Comparison of ENCODE assay signal across 14 cellular contexts in genomic region chr5:113378486-113378885, GRCh38. TPM values are rescaled to one million over a fixed set of nuclear protein-coding genes. Genes with fewer than 3 reads are reported as not detected.
DNase-seq lines count a peak whose midpoint lies in the region; ATAC-seq and TF ChIP-seq lines count a peak whose summit lies in the region.
"Had no signal": no experiment of that assay in that cellular context is flagged by ENCODE, and none has a peak within 500 bp of the region (broad histone marks: within the 10 kb centered on the region; RNA-seq: fewer than 3 reads in every experiment).

No MANE protein-coding gene starts in this region.

- H2AK5ac ChIP-seq in IMR-90 (ENCODE audit: low read depth, low read length) (no peak overlapping the region), trophoblast cell (ENCODE audit: low read length) (no peak overlapping the region)

- H2BK15ac ChIP-seq in IMR-90 (ENCODE audit: low read depth, low read length) = no peak overlapping the region

- peaks cover 47% of the 10 kb centered on the region for H3K4me1 Mint-ChIP-seq in activated naive CD8-positive, alpha-beta T cell (ENCODE audit: low read depth)
- H3K4me1 Mint-ChIP-seq in activated naive CD8-positive, alpha-beta T cell treated with anti-CD3 and anti-CD28 coated beads, Interleukin-2, amount 50 U/mL, for 24 hours = peaks cover 26% of the 10 kb centered on the region

- no peak overlapping the region for H3K18ac ChIP-seq in IMR-90 (ENCODE audit: low read depth, low read length)
- H3K18ac ChIP-seq in trophoblast cell (ENCODE audit: low read length) = no peak overlapping the region

- in situ Hi-C loops in IMR-90 (cut with MboI; ENCODE audit: low sequenced_read_pairs) = loop anchor here (10.0 kb wide), 1 partner anchor 226 kb away; no protein-coding TSS in a partner anchor

- H2AK9ac ChIP-seq in IMR-90 (replicated peaks; ENCODE audit: low read depth, low read length, poor library complexity) = no peak overlapping the region

- H2BK5ac ChIP-seq in IMR-90 (ENCODE audit: low read depth, low read length, poor library complexity, severe bottlenecking) (no peak overlapping the region), trophoblast cell (ENCODE audit: low read depth, low read length, poor library complexity) (no peak overlapping the region)

- H3K4me3 ChIP-seq in IMR-90 (ENCODE audit: insufficient read depth, low read depth, low read length) (no peak overlapping the region), trophoblast cell (ENCODE audit: low read depth, low read length) (no peak overlapping the region)
- H3K4me3 ChIP-seq in effector memory CD4-positive, alpha-beta T cell (ENCODE audit: insufficient read depth, low read depth, low read length, poor library complexity, severe bottlenecking) = peak overlapping the region; percentile 12
- H3K4me3 ChIP-seq: dorsolateral prefrontal cortex, esophagus muscularis mucosa had no signal

- H3K27me3 Mint-ChIP-seq in activated naive CD8-positive, alpha-beta T cell = peaks cover 13% of the 10 kb centered on the region
- peaks cover 11% of the 10 kb centered on the region for H3K27me3 Mint-ChIP-seq in activated naive CD8-positive, alpha-beta T cell treated with anti-CD3 and anti-CD28 coated beads, Interleukin-2, amount 50 U/mL, for 24 hours

- no peak overlapping the region for H2BK120ac ChIP-seq in IMR-90 (ENCODE audit: low read depth, low read length)
- no peak overlapping the region for H2BK120ac ChIP-seq in trophoblast cell (ENCODE audit: insufficient read depth, low read length, poor library complexity)

- POLR2A ChIA-PET in IMR-90 (lab: Charles Lee; ENCODE audit: unreplicated experiment) = no interaction called here

- H2AFZ ChIP-seq in IMR-90 (replicated peaks; ENCODE audit: low read length, poor library complexity) = no peak overlapping the region
- no peak overlapping the region for H2AFZ ChIP-seq in trophoblast cell (ENCODE audit: insufficient read depth, low read length, poor library complexity)

- H3K4me2 ChIP-seq in IMR-90 (ENCODE audit: low read depth, low read length) (no peak overlapping the region; the same call in 1 of the 2 replicates), trophoblast cell (ENCODE audit: low read length) (no peak overlapping the region)

- H3K14ac ChIP-seq in IMR-90 (replicated peaks; ENCODE audit: low read depth, low read length) (no peak overlapping the region), trophoblast cell (ENCODE audit: low read length) (no peak overlapping the region)

- no peak for TF ChIP-seq RAD21 in IMR-90 (IDR thresholded peaks at IDR 0.05; ENCODE audit: low read length)

- no peaks in the 10 kb centered on the region for H3K79me2 ChIP-seq in trophoblast cell (ENCODE audit: control insufficient read depth, insufficient read depth, low read length, poor library complexity)

- H3K9me3 ChIP-seq in IMR-90 (ENCODE audit: control insufficient read depth, insufficient read depth, low read length) (no peaks in the 10 kb centered on the region), trophoblast cell (ENCODE audit: insufficient read depth, low read depth, low read length) (no peaks in the 10 kb centered on the region)
- no peaks in the 10 kb centered on the region for H3K9me3 ChIP-seq in effector memory CD4-positive, alpha-beta T cell (ENCODE audit: control insufficient read depth, low read length)
- H3K9me3 ChIP-seq: esophagus muscularis mucosa had no signal

- CTCF ChIA-PET in IMR-90 (lab: Yijun Ruan, JAX) = interaction anchor here (0.6 kb wide), 1 partner anchor 474 kb away, joined by 3 read pairs; no protein-coding TSS in a partner anchor

- peak overlapping the region; percentile 52 for H3K4me3 Mint-ChIP-seq in activated naive CD8-positive, alpha-beta T cell
- H3K4me3 Mint-ChIP-seq in activated naive CD8-positive, alpha-beta T cell treated with anti-CD3 and anti-CD28 coated beads, Interleukin-2, amount 50 U/mL, for 24 hours = no peak overlapping the region

- dilution Hi-C loops in IMR-90 (cut with HindIII; ENCODE audit: low sequenced_read_pairs, unreplicated experiment) = no loop called here

- H3K4me1 ChIP-seq in IMR-90 (ENCODE audit: control insufficient read depth, insufficient read depth, low read length) = peaks cover 15% of the 10 kb centered on the region
- H3K4me1 ChIP-seq in effector memory CD4-positive, alpha-beta T cell (ENCODE audit: control insufficient read depth, insufficient read depth, low read length, poor library complexity, severe bottlenecking) = peaks cover 17% of the 10 kb centered on the region
- H3K4me1 ChIP-seq in trophoblast cell (ENCODE audit: control insufficient read depth in 1 of 2, insufficient read depth in 2 of 2, low read length in 2 of 2) = no peaks in the 10 kb centered on the region

- no peak overlapping the region for H4K91ac ChIP-seq in IMR-90 (ENCODE audit: insufficient read depth, low read depth, low read length)
- no peak overlapping the region for H4K91ac ChIP-seq in trophoblast cell (ENCODE audit: low read depth, low read length)

- H3K4ac ChIP-seq in IMR-90 (ENCODE audit: low read depth, low read length) (peak overlapping the region; percentile 22; the same call in 1 of the 2 replicates), trophoblast cell (ENCODE audit: low read depth, low read length) (no peak overlapping the region)

- no peak overlapping the region for H4K8ac ChIP-seq in IMR-90 (ENCODE audit: low read depth in 2 of 2, low read length in 2 of 2)
- H4K8ac ChIP-seq in trophoblast cell (ENCODE audit: low read depth, low read length) = no peak overlapping the region

- no peak overlapping the region for H2BK12ac ChIP-seq in trophoblast cell (ENCODE audit: low read length)

- H3K9me3 Mint-ChIP-seq in activated naive CD8-positive, alpha-beta T cell (ENCODE audit: low read depth) = no peaks in the 10 kb centered on the region
- H3K9me3 Mint-ChIP-seq in activated naive CD8-positive, alpha-beta T cell treated with anti-CD3 and anti-CD28 coated beads, Interleukin-2, amount 50 U/mL, for 24 hours = no peaks in the 10 kb centered on the region

- DNase-seq in activated naive CD8-positive, alpha-beta T cell treated with anti-CD3 and anti-CD28 coated beads, Interleukin-2, amount 50 U/mL, for 24 hours = no peak
- DNase-seq in IMR-90 = no peak
- no peak for DNase-seq in effector memory CD4-positive, alpha-beta T cell
- peak; percentile 21 to 22 for DNase-seq in trophoblast cell
- no peak for DNase-seq in NCI-H1417 (lab: John Stamatoyannopoulos, UW)
- DNase-seq in germinal center (ENCODE audit: low spot score) = no peak
- DNase-seq in Right ventricle myocardium inferior (ENCODE audit: missing footprints) = no peak
- DNase-seq: NCI-H2081 treated with DMSO at 0.1 percent for 48 hours had no signal

- TF ChIP-seq CTCF in IMR-90 (conservative IDR thresholded peaks at IDR 0.05; ENCODE audit: low read depth, low read length) = no peak

- H3K36me3 ChIP-seq in IMR-90 (ENCODE audit: control insufficient read depth, insufficient read depth, low read length) = 0 out of 2 replicates have a peak, but pooled peaks cover 2% of the 10 kb centered on the region
- no peaks in the 10 kb centered on the region for H3K36me3 ChIP-seq in effector memory CD4-positive, alpha-beta T cell (ENCODE audit: control insufficient read depth, insufficient read depth, low read length)
- H3K36me3 ChIP-seq in trophoblast cell (ENCODE audit: control insufficient read depth in 1 of 2, insufficient read depth in 2 of 2, low read length in 2 of 2) = no peaks in the 10 kb centered on the region
- H3K36me3 ChIP-seq: esophagus muscularis mucosa had no signal

- ATAC-seq in activated naive CD8-positive, alpha-beta T cell treated with anti-CD3 and anti-CD28 coated beads, Interleukin-2, amount 50 U/mL, for 24 hours = no peak
- ATAC-seq in IMR-90 (ENCODE audit: low read depth) = peak; percentile 40
- ATAC-seq in Right ventricle myocardium inferior = no peak

- H3K9ac ChIP-seq in IMR-90 (ENCODE audit: low read depth, low read length) = no peak overlapping the region
- no peak overlapping the region for H3K9ac ChIP-seq in trophoblast cell (ENCODE audit: low read length)

- no peak overlapping the region for H4K5ac ChIP-seq in IMR-90 (ENCODE audit: low read depth, low read length)

- H3K27me3 ChIP-seq in IMR-90 (ENCODE audit: control insufficient read depth, insufficient read depth, low read length) (no peaks in the 10 kb centered on the region), trophoblast cell (ENCODE audit: insufficient read depth, low read length) (no peaks in the 10 kb centered on the region)
- no peaks in the 10 kb centered on the region for H3K27me3 ChIP-seq in effector memory CD4-positive, alpha-beta T cell (replicated peaks; ENCODE audit: control insufficient read depth, insufficient read depth, low read length, poor library complexity, severe bottlenecking)
- H3K27me3 ChIP-seq: dorsolateral prefrontal cortex, esophagus muscularis mucosa had no signal

- no peak overlapping the region for H3K27ac Mint-ChIP-seq in activated naive CD8-positive, alpha-beta T cell
- H3K27ac Mint-ChIP-seq in activated naive CD8-positive, alpha-beta T cell treated with anti-CD3 and anti-CD28 coated beads, Interleukin-2, amount 50 U/mL, for 24 hours = no peak overlapping the region

- no peak overlapping the region; the same call in 1 of the 2 replicates for H2BK20ac ChIP-seq in IMR-90 (ENCODE audit: low read depth, low read length)

- H3K79me1 ChIP-seq in IMR-90 (ENCODE audit: low read depth in 1 of 2, low read length in 2 of 2) (no peaks in the 10 kb centered on the region), trophoblast cell (ENCODE audit: low read length) (no peaks in the 10 kb centered on the region)

- H4K12ac ChIP-seq in trophoblast cell (ENCODE audit: low read depth, low read length) = no peak overlapping the region

- no peak overlapping the region for H3K56ac ChIP-seq in IMR-90 (ENCODE audit: extremely low read depth, insufficient read depth, low read length)

- no peaks in the 10 kb centered on the region for H3K36me3 Mint-ChIP-seq in activated naive CD8-positive, alpha-beta T cell
- H3K36me3 Mint-ChIP-seq in activated naive CD8-positive, alpha-beta T cell treated with anti-CD3 and anti-CD28 coated beads, Interleukin-2, amount 50 U/mL, for 24 hours (ENCODE audit: low read depth) = no peaks in the 10 kb centered on the region

- no peak for TF ChIP-seq POLR2A in IMR-90 (IDR thresholded peaks at IDR 0.05; ENCODE audit: low read depth, low read length)

- no CpG with 5 or more reads among the region's 2 CpGs for WGBS in IMR-90 (ENCODE audit: extremely low coverage in 2 of 2, insufficient read length in 1 of 2), 2 experiments
- no CpG with 5 or more reads among the region's 2 CpGs for whole genome bisulfite sequencing in trophoblast cell (ENCODE audit: extremely low coverage, insufficient coverage, insufficient read length)

- no TSS peak for BruUV-seq in IMR-90 (replicated peaks; lab: Mats Ljungman, UMichigan)

- H3K9me1 ChIP-seq in IMR-90 (ENCODE audit: insufficient read depth, low read length) = no peaks in the 10 kb centered on the region

- H3K27ac ChIP-seq in IMR-90 (ENCODE audit: insufficient read depth, low read length) (peak overlapping the region; percentile 22; the same call in 1 of the 2 replicates), trophoblast cell (ENCODE audit: low read depth, low read length) (no peak overlapping the region)
- H3K27ac ChIP-seq in effector memory CD4-positive, alpha-beta T cell (ENCODE audit: insufficient read depth, low read length, poor library complexity, severe bottlenecking) = no peak overlapping the region
- H3K27ac ChIP-seq: dorsolateral prefrontal cortex, esophagus muscularis mucosa had no signal

- H3K23ac ChIP-seq in IMR-90 (ENCODE audit: low read depth, low read length) = no peak overlapping the region
- H3K23ac ChIP-seq in trophoblast cell (ENCODE audit: low read length) = no peak overlapping the region

- intact Hi-C loops in IMR-90 (cut with micrococcal nuclease) = loop anchor here (5.0 kb wide), 1 partner anchor 381 kb away; no protein-coding TSS in a partner anchor
- intact Hi-C loops in Right ventricle myocardium inferior (cut with DNase I) = loop anchor here (2.0 kb wide), 1 partner anchor 132 kb away; no protein-coding TSS in a partner anchor

- no peaks in the 10 kb centered on the region for H4K20me1 ChIP-seq in IMR-90 (ENCODE audit: insufficient read depth, low read length)

RNA-seq across cellular contexts. Expression of gene TSSK1B, which starts 56.3 kb away (rescaled TPM):
- total RNA-seq in IMR-90 (2012; rRNA removed) (under 0.01 and 0.18 TPM in 2 replicates), Right ventricle myocardium inferior (not detected)
- polyA plus RNA-seq in IMR-90 (2012; rRNA removed) = 0.03 TPM in 1 of 2 replicates, not detected in the other
- not detected in 2 replicates for polyA plus RNA-seq in IMR-90 (2012; cell fraction: cytosol; rRNA removed)
- 0.33 and 0.44 TPM in 2 replicates for polyA plus RNA-seq in IMR-90 (2012; cell fraction: nucleus; rRNA removed; ENCODE audit: low replicate concordance)
- polyA plus RNA-seq in trophoblast cell (2013) = not detected in 2 replicates
- total RNA-seq: glomerular endothelial cell, left colon had no signal
- polyA plus RNA-seq: small intestine had no signal

Comparison
In these comparisons a context has a peak if more than half of its experiments do, and no peak if none do; other contexts are left out.
1. DNase-seq: peak in trophoblast cell (2 of 2); none in activated naive CD8-positive, alpha-beta T cell treated with anti-CD3 and anti-CD28 coated beads, Interleukin-2, amount 50 U/mL, for 24 hours (single experiment), IMR-90 (single experiment), effector memory CD4-positive, alpha-beta T cell (0 of 3), NCI-H1417 (0 of 3), germinal center (single experiment) and Right ventricle myocardium inferior (single experiment).